Comparison of ENCODE assay signal across 19 cellular contexts in genomic region chr6:111588366-111588765, GRCh38. TPM values are rescaled to one million over a fixed set of nuclear protein-coding genes. Genes with fewer than 3 reads are reported as not detected.
A peak's percentile ranks its signal among the peaks of the same experiment; 100 is the strongest.
DNase-seq lines count a peak whose midpoint lies in the region; ATAC-seq and TF ChIP-seq lines count a peak whose summit lies in the region.
"Had no signal": no experiment of that assay in that cellular context is flagged by ENCODE, and none has a peak within 500 bp of the region (broad histone marks: within the 10 kb centered on the region; RNA-seq: fewer than 3 reads in every experiment).

No MANE protein-coding gene starts in this region.

- H3K27me3 Mint-ChIP-seq in T-helper 17 cell, result no peaks in the 10 kb centered on the region
- no peaks in the 10 kb centered on the region for H3K27me3 Mint-ChIP-seq in activated CD8-positive, alpha-beta T cell treated with anti-CD3 and anti-CD28 coated beads for 36 hours
- H3K27me3 Mint-ChIP-seq: activated naive CD8-positive, alpha-beta T cell; CD4-positive, alpha-beta memory T cell; effector memory CD8-positive, alpha-beta T cell had no signal

- in situ Hi-C loops in gastrocnemius medialis (cut with MboI; ENCODE audit: low sequenced_read_pairs in 4 of 4), result no loop called here

- TF ChIP-seq POLR2A in erythroblast (IDR thresholded peaks at IDR 0.05; ENCODE audit: low read length) (peak; percentile 4), gastrocnemius medialis (IDR thresholded peaks at IDR 0.05) (no peak)

- intact Hi-C loops in gastrocnemius medialis (cut with DNase I; ENCODE audit: low total_unique reads), result no loop called here
- intact Hi-C loops in activated CD8-positive, alpha-beta T cell treated with anti-CD3 and anti-CD28 coated beads for 36 hours (cut with micrococcal nuclease), result no loop called here

- ATAC-seq in T-helper 17 cell (no peak), gastrocnemius medialis (no peak)
- ATAC-seq in activated CD8-positive, alpha-beta T cell treated with anti-CD3 and anti-CD28 coated beads for 36 hours, result no peak
- ATAC-seq: effector memory CD8-positive, alpha-beta T cell; HepG2 had no signal

- peak overlapping the region; percentile 94 for H3K27ac ChIP-seq in ACC112 (ENCODE audit: low read depth, low read length)
- peak overlapping the region; percentile 5 to 95 (median 93) for H3K27ac ChIP-seq in gastrocnemius medialis

- H3K4me3 ChIP-seq in ACC112 (ENCODE audit: low read depth, low read length), result no peak overlapping the region
- H3K4me3 ChIP-seq in gastrocnemius medialis, result no peak overlapping the region

- H3K9me3 ChIP-seq in T-helper 17 cell (ENCODE audit: control insufficient read depth, low read length, poor library complexity, severe bottlenecking) (no peaks in the 10 kb centered on the region), gastrocnemius medialis (no peaks in the 10 kb centered on the region)
- H3K9me3 ChIP-seq: SK-N-SH had no signal

- DNase-seq in T-helper 17 cell, result no peak
- no peak for DNase-seq in erythroblast (lab: John Stamatoyannopoulos, UW)
- DNase-seq in gastrocnemius medialis, result no peak
- no peak for DNase-seq in epidermal melanocyte (ENCODE audit: insufficient read length, low spot score)
- DNase-seq in NCI-H1694 treated with DMSO at 0.1 percent for 48 hours (lab: John Stamatoyannopoulos, UW), result no peak
- no peak for DNase-seq in nucleus accumbens (lab: John Stamatoyannopoulos, UW)
- DNase-seq in activated CD8-positive, alpha-beta T cell treated with anti-CD3 and anti-CD28 coated beads for 36 hours, result no peak
- DNase-seq: activated CD4-positive, alpha-beta T cell treated with anti-CD3 and anti-CD28 coated beads for 4 hours; CD4-positive, alpha-beta memory T cell; central memory CD4-positive, alpha-beta T cell; DMS79 treated with DMSO at 0.1 percent for 48 hours; effector memory CD8-positive, alpha-beta T cell; NCI-H1930; NCI-H526 treated with DMSO at 0.1 percent for 48 hours; SK-N-SH had no signal

- H3K4me3 Mint-ChIP-seq in T-helper 17 cell, result no peak overlapping the region
- H3K4me3 Mint-ChIP-seq in activated CD8-positive, alpha-beta T cell treated with anti-CD3 and anti-CD28 coated beads for 36 hours, result no peak overlapping the region
- H3K4me3 Mint-ChIP-seq: activated naive CD8-positive, alpha-beta T cell; CD4-positive, alpha-beta memory T cell; effector memory CD8-positive, alpha-beta T cell; nephron had no signal

- peaks cover 37% of the 10 kb centered on the region for H3K79me2 ChIP-seq in ACC112 (ENCODE audit: control insufficient read depth, insufficient read depth, low read length, unreplicated experiment)

- peaks cover 11% of the 10 kb centered on the region for H3K36me3 Mint-ChIP-seq in T-helper 17 cell (ENCODE audit: low read depth)
- peaks cover 21% of the 10 kb centered on the region for H3K36me3 Mint-ChIP-seq in activated CD8-positive, alpha-beta T cell treated with anti-CD3 and anti-CD28 coated beads for 36 hours (ENCODE audit: low read depth)

- H3K4me1 Mint-ChIP-seq in T-helper 17 cell, result peaks cover 54% of the 10 kb centered on the region
- H3K4me1 Mint-ChIP-seq in activated CD8-positive, alpha-beta T cell treated with anti-CD3 and anti-CD28 coated beads for 36 hours (ENCODE audit: low read depth), result peaks cover 27% of the 10 kb centered on the region

- H3K4me1 ChIP-seq in ACC112 (ENCODE audit: control insufficient read depth, insufficient read depth, low read length, unreplicated experiment) (peaks cover 83% of the 10 kb centered on the region), gastrocnemius medialis (peaks cover 59 to 72% of the 10 kb centered on the region in 2 donors)

- H3K27ac Mint-ChIP-seq in T-helper 17 cell, result peak overlapping the region; percentile 24
- H3K27ac Mint-ChIP-seq in activated CD8-positive, alpha-beta T cell treated with anti-CD3 and anti-CD28 coated beads for 36 hours, result no peak overlapping the region
- H3K27ac Mint-ChIP-seq: activated naive CD8-positive, alpha-beta T cell had no signal

- no peak for TF ChIP-seq CTCF in gastrocnemius medialis (IDR thresholded peaks at IDR 0.05 in 4 of 5, conservative IDR thresholded peaks at IDR 0.05 in 1 of 5)
- no peak for TF ChIP-seq CTCF in activated CD8-positive, alpha-beta T cell treated with anti-CD3 and anti-CD28 coated beads for 36 hours (IDR thresholded peaks at IDR 0.05)

- H2AFZ ChIP-seq in ACC112 (ENCODE audit: low read length, unreplicated experiment), result no peak overlapping the region

- no peaks in the 10 kb centered on the region for H3K9me3 Mint-ChIP-seq in activated CD8-positive, alpha-beta T cell treated with anti-CD3 and anti-CD28 coated beads for 36 hours
- H3K9me3 Mint-ChIP-seq: CD4-positive, alpha-beta memory T cell; effector memory CD8-positive, alpha-beta T cell; nephron had no signal

- CTCF ChIA-PET in activated CD8-positive, alpha-beta T cell treated with anti-CD3 and anti-CD28 coated beads for 36 hours (lab: Charles Lee), result no interaction called here

- no peaks in the 10 kb centered on the region for H3K27me3 ChIP-seq in ACC112 (ENCODE audit: insufficient read depth, low read length)
- no peaks in the 10 kb centered on the region for H3K27me3 ChIP-seq in gastrocnemius medialis

- POLR2A ChIA-PET in activated CD8-positive, alpha-beta T cell treated with anti-CD3 and anti-CD28 coated beads for 36 hours (lab: Charles Lee), result no interaction called here

- H3K36me3 ChIP-seq in ACC112 (ENCODE audit: insufficient read depth, low read length) (0 out of 2 replicates have a peak, but pooled peaks cover 3% of the 10 kb centered on the region), gastrocnemius medialis (no peaks in the 10 kb centered on the region)

RNA-seq across cellular contexts. Expression of gene TRAF3IP2, which starts 17.3 kb away (rescaled TPM):
- total RNA-seq in T-helper 17 cell (10 to 100 TPM; 19.9 to 33.5 TPM), gastrocnemius medialis (10 to 100 TPM; 11.0 to 31.1 (median 17.3) TPM)
- 10 to 100 TPM; 23.2 to 26.3 TPM for total RNA-seq in activated CD8-positive, alpha-beta T cell treated with anti-CD3 and anti-CD28 coated beads for 36 hours
